14 cellular contexts compared by ENCODE assay signal in the genomic region with DNA sequence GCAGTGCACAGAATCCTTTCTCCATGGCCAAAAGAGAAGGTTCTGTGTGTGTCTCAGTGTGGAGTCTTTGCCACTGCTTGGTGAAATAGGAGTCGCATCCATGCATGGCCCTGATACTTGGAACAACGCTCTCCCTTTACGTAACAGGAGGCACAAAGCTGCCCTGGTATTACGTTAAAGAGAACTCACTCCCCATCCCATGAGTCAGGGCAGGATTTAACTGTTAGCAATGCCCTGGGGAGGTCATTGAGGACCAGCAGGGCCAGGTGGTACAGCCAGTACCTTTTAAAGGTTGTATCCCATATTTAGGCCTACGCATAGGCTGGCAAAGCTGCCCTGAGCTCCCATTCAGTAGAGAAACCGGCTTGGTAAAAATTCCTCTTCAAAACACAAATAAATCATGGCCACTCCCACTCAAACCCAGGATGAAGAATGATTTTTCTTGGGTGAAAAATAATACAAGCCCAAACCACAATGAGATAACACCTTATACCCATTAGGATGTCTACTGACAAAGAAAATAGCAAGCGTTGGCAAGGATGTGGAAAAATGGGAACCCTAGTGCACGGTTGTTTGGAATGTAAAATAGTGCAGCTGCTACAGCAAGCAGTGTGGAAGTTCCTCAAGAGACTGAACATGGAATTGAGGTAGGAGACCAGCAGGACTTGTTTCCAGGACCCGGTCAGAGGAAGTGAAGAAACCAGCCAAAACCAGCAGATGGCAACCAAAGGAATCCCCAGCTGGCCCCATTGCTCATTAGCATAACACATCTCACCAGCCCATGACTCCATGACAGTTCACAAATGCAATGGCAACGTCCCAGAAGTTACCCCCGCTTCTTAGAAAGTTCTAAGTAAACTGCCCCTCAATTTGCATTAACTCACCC. TPM values are rescaled to one million over a fixed set of nuclear protein-coding genes. Genes with fewer than 3 reads are reported as not detected.
DNase-seq lines count a peak whose midpoint lies in the region; ATAC-seq, FAIRE-seq and TF ChIP-seq lines count a peak whose summit lies in the region.
"Had no signal": no experiment of that assay in that cellular context is flagged by ENCODE, and none has a peak within 500 bp of the region (broad histone marks: within the 10 kb centered on the region; RNA-seq: fewer than 3 reads in every experiment).

No MANE protein-coding gene starts in this region.

- no peak for TF ChIP-seq CTCF in endothelial cell of umbilical vein (IDR thresholded peaks at IDR 0.05; ENCODE audit: extremely low read depth in 1 of 2, insufficient read depth in 1 of 2, low read depth in 1 of 2, low read length in 2 of 2)

- DNase-seq in GM03348 (ENCODE audit: low spot score) (peak; percentile 48), NT2/D1 (ENCODE audit: low read depth, low spot score) (peak; percentile 30), endothelial cell of umbilical vein (ENCODE audit: low read depth, low spot score) (no peak), skeletal muscle cell (ENCODE audit: low read depth) (peak; percentile 49), LoVo (ENCODE audit: low spot score) (no peak), amygdala (lab: John Stamatoyannopoulos, UW) (no peak)
- DNase-seq: activated CD4-positive, alpha-beta T cell treated with anti-CD3 and anti-CD28 coated beads, Interleukin-2, amount 50 U/mL, for 48 hours; activated gamma-delta T cell treated with Interleukin-2 at 50 U/mL for 16 hours; naive thymus-derived CD4-positive, alpha-beta T cell; NCI-H1694 treated with DMSO at 0.1 percent for 48 hours; NK-92 treated with Interleukin-12 subunit alpha and Interleukin-12 subunit beta, amount 100 ng/mL, for 24 hours had no signal

- no peaks in the 10 kb centered on the region for H4K20me1 ChIP-seq in endothelial cell of umbilical vein (replicated peaks; ENCODE audit: control insufficient read depth, extremely low read depth, insufficient read depth, low read length)

- BruUV-seq in endothelial cell of umbilical vein (replicated peaks; lab: Mats Ljungman, UMichigan): no TSS peak

- peak; percentile 8 for FAIRE-seq in endothelial cell of umbilical vein (lab: Jason Lieb, UNC)
- FAIRE-seq: H1, islet of Langerhans had no signal

- H3K36me3 ChIP-seq in NT2/D1 (ENCODE audit: insufficient read depth, insufficient read length, low read length) (no peaks in the 10 kb centered on the region), endothelial cell of umbilical vein (ENCODE audit: control insufficient read depth in 2 of 2, extremely low read depth in 1 of 2, insufficient read depth in 2 of 2, low read length in 2 of 2) (no peaks in the 10 kb centered on the region)

- intact Hi-C loops in endothelial cell of umbilical vein (cut with micrococcal nuclease): no loop called here

- H2AFZ ChIP-seq in endothelial cell of umbilical vein (ENCODE audit: low read depth, low read length): no peak overlapping the region

- H3K9ac ChIP-seq in NT2/D1 (ENCODE audit: insufficient read length, low read depth) (no peak overlapping the region), endothelial cell of umbilical vein (replicated peaks; ENCODE audit: extremely low read depth, insufficient read depth, low read length) (no peak overlapping the region)

- no peak overlapping the region for H3K27ac ChIP-seq in endothelial cell of umbilical vein (ENCODE audit: insufficient read depth, low read depth, low read length)

- H3K4me3 ChIP-seq in NT2/D1 (ENCODE audit: insufficient read length, low read depth) (no peak overlapping the region), endothelial cell of umbilical vein (replicated peaks in 1 of 3; ENCODE audit: insufficient read depth in 1 of 3, low read depth in 1 of 3, low read length in 3 of 3) (no peak overlapping the region), skeletal muscle cell (ENCODE audit: low read depth, low read length) (no peak overlapping the region)

- H3K9me3 ChIP-seq in NT2/D1 (ENCODE audit: insufficient read depth, low read length) (peaks cover 32% of the 10 kb centered on the region), endothelial cell of umbilical vein (replicated peaks; ENCODE audit: control insufficient read depth, insufficient read depth, low read length) (peaks cover 2% of the 10 kb centered on the region)

- no peak for TF ChIP-seq POLR2A in endothelial cell of umbilical vein (IDR thresholded peaks at IDR 0.05; ENCODE audit: low read depth, low read length)

- H3K4me2 ChIP-seq in endothelial cell of umbilical vein (ENCODE audit: insufficient read depth, low read length): no peak overlapping the region

- no peak for ATAC-seq in GM18498 (IDR thresholded peaks at IDR 0.05; ENCODE audit: unreplicated experiment)
- ATAC-seq: naive thymus-derived CD4-positive, alpha-beta T cell had no signal

- CTCF ChIA-PET in endothelial cell of umbilical vein (lab: Charles Lee): interaction anchor here (0.9 to 1.4 kb wide), 2 partner anchors 30 to 36 kb away, joined by 3 to 6 read pairs; no protein-coding TSS in a partner anchor

- POLR2A ChIA-PET in endothelial cell of umbilical vein (lab: Charles Lee): no interaction called here

- no peaks in the 10 kb centered on the region for H3K79me2 ChIP-seq in endothelial cell of umbilical vein (ENCODE audit: control insufficient read depth, insufficient read depth, low read length)

- H3K27me3 ChIP-seq in NT2/D1 (ENCODE audit: insufficient read depth, insufficient read length) (no peaks in the 10 kb centered on the region), endothelial cell of umbilical vein (ENCODE audit: control insufficient read depth in 2 of 2, insufficient read depth in 2 of 2, low read length in 2 of 2) (no peaks in the 10 kb centered on the region)

- no peaks in the 10 kb centered on the region for H3K4me1 ChIP-seq in NT2/D1 (ENCODE audit: insufficient read depth, insufficient read length)
- peaks cover 17% of the 10 kb centered on the region for H3K4me1 ChIP-seq in endothelial cell of umbilical vein (ENCODE audit: control insufficient read depth, extremely low read depth, insufficient read depth, low read length)

- no peaks in the 10 kb centered on the region for H3K9me1 ChIP-seq in endothelial cell of umbilical vein (replicated peaks; ENCODE audit: control insufficient read depth, extremely low read depth, insufficient read depth, low read length)

- dilution Hi-C loops in endothelial cell of umbilical vein (cut with MboI; ENCODE audit: extremely low pct_ligation_motif_present, low sequenced_read_pairs): no loop called here

TF ChIP-seq in endothelial cell of umbilical vein, 7 proteins besides CTCF, POLR2A, EP300 and RAD21:
- no peak for TF ChIP-seq EZH2 (IDR thresholded peaks at IDR 0.05; ENCODE audit: borderline replicate concordance, low read depth, low read length, severe bottlenecking)
- TF ChIP-seq FOS (IDR thresholded peaks at IDR 0.05; ENCODE audit: borderline replicate concordance, insufficient read depth, low read length): no peak
- no peak for TF ChIP-seq MYC (IDR thresholded peaks at IDR 0.05; ENCODE audit: low read depth, low read length)
- no peak for TF ChIP-seq GATA2 (IDR thresholded peaks at IDR 0.05; ENCODE audit: insufficient read depth, insufficient read length, low read depth, low read length)
- no peak for TF ChIP-seq MAX (IDR thresholded peaks at IDR 0.05; ENCODE audit: insufficient read depth, insufficient read length)
- TF ChIP-seq POLR2AphosphoS5 (IDR thresholded peaks at IDR 0.05; ENCODE audit: insufficient read depth, low read depth, low read length): no peak
- no peak for TF ChIP-seq JUN (IDR thresholded peaks at IDR 0.05; ENCODE audit: borderline replicate concordance, insufficient read depth, insufficient read length, low read depth)
TF ChIP-seq in endothelial cell of umbilical vein: peak in this region for 0.

RNA-seq across cellular contexts. Expression of gene MYLK4, which starts 37.0 kb away (rescaled TPM):
- total RNA-seq in endothelial cell of umbilical vein: 0.32 and 0.62 TPM in 2 replicates
- polyA plus RNA-seq in endothelial cell of umbilical vein: 0.29 and 0.41 TPM in 2 replicates
- 0.23 and 0.27 TPM in 2 replicates for polyA plus RNA-seq in endothelial cell of umbilical vein (2011; cell fraction: cytosol; rRNA removed)
- 1.9 and 2.3 TPM in 2 replicates for polyA plus RNA-seq in endothelial cell of umbilical vein (2011; cell fraction: nucleus; rRNA removed)
- 0.42 and 0.44 TPM in 2 replicates for polyA plus RNA-seq in endothelial cell of umbilical vein (2012)
- 0.51 and 0.78 TPM in 2 replicates for polyA minus RNA-seq in endothelial cell of umbilical vein
- polyA minus RNA-seq in endothelial cell of umbilical vein (2011; cell fraction: cytosol; rRNA and poly(A)+ RNA removed): not detected
- polyA minus RNA-seq in endothelial cell of umbilical vein (2011; cell fraction: nucleus; rRNA and poly(A)+ RNA removed): 0.87 and 0.91 TPM in 2 replicates

RNA-seq across cellular contexts. Expression of gene WRNIP1, which starts 51.5 kb away (rescaled TPM):
- 47.7 and 50.1 TPM in 2 replicates for total RNA-seq in endothelial cell of umbilical vein
- polyA plus RNA-seq in endothelial cell of umbilical vein: 54.5 and 68.9 TPM in 2 replicates
- 56.2 and 64.2 TPM in 2 replicates for polyA plus RNA-seq in endothelial cell of umbilical vein (2011; cell fraction: cytosol; rRNA removed)
- polyA plus RNA-seq in endothelial cell of umbilical vein (2011; cell fraction: nucleus; rRNA removed): 59.4 and 59.7 TPM in 2 replicates
- polyA plus RNA-seq in endothelial cell of umbilical vein (2012): 44.9 and 45.1 TPM in 2 replicates
- polyA minus RNA-seq in endothelial cell of umbilical vein: 55.8 and 60.5 TPM in 2 replicates
- polyA minus RNA-seq in endothelial cell of umbilical vein (2011; cell fraction: cytosol; rRNA and poly(A)+ RNA removed): 27.8 TPM
- 26.4 and 31.4 TPM in 2 replicates for polyA minus RNA-seq in endothelial cell of umbilical vein (2011; cell fraction: nucleus; rRNA and poly(A)+ RNA removed)

Comparison
In these comparisons a context has a peak if more than half of its experiments do, and no peak if none do; other contexts are left out.
1. DNase-seq: peak in GM03348 (single experiment), NT2/D1 (single experiment) and skeletal muscle cell (single experiment); none in endothelial cell of umbilical vein (single experiment), LoVo (single experiment) and amygdala (0 of 56).